ENCODE assay signal across 8 cellular contexts in genomic region chr4:48127231-48127881, GRCh38. TPM values are rescaled to one million over a fixed set of nuclear protein-coding genes. Genes with fewer than 3 reads are reported as not detected.
A peak's percentile ranks its signal among the peaks of the same experiment; 100 is the strongest.
DNase-seq lines count a peak whose midpoint lies in the region; ATAC-seq, FAIRE-seq and TF ChIP-seq lines count a peak whose summit lies in the region.

No MANE protein-coding gene starts in this region.

- no peaks in the 10 kb centered on the region for H3K27me3 ChIP-seq in HepG2 (ENCODE audit: control insufficient read depth in 1 of 2, insufficient read depth in 2 of 2, low read length in 2 of 2)
- no peaks in the 10 kb centered on the region for H3K27me3 ChIP-seq in right lobe of liver
- no peaks in the 10 kb centered on the region for H3K27me3 ChIP-seq in uterus

- TF ChIP-seq POLR2A in HepG2 (IDR thresholded peaks at IDR 0.05; ENCODE audit: insufficient read depth in 1 of 2, low read depth in 2 of 2, low read length in 2 of 2) (no peak), right lobe of liver (IDR thresholded peaks at IDR 0.05) (no peak), uterus (IDR thresholded peaks at IDR 0.05) (no peak)

- H3K4me1 ChIP-seq in HepG2 (ENCODE audit: insufficient read depth, low read length) (no peaks in the 10 kb centered on the region), right lobe of liver (no peaks in the 10 kb centered on the region), uterus (no peaks in the 10 kb centered on the region)

- no peak for TF ChIP-seq RAD21 in HepG2 (CRISPR knock-in tag; IDR thresholded peaks at IDR 0.05)

- H3K9ac ChIP-seq in HepG2 (ENCODE audit: insufficient read depth, low read depth, low read length): no peak overlapping the region

- in situ Hi-C loops in HepG2 (cut with HindIII; ENCODE audit: extremely low pct_ligation_motif_present, low pct_unique_long_range_greater_than_20kb): no loop called here

- H3K4me3 Mint-ChIP-seq in activated CD4-positive, alpha-beta memory T cell treated with anti-CD3 and anti-CD28 coated beads, Interleukin-2, amount 10 ng/mL, durations not matched to agents 7 days and 5 days: peak overlapping the region; percentile 50

- POLR2A ChIA-PET in HepG2 (lab: Yijun Ruan, JAX): no interaction called here
- POLR2A ChIA-PET in activated CD4-positive, alpha-beta memory T cell treated with anti-CD3 and anti-CD28 coated beads, Interleukin-2, amount 10 ng/mL, durations not matched to agents 7 days and 5 days (lab: Charles Lee): interaction anchor here (1.3 to 4.7 kb wide), 3 partner anchors 11 to 23 kb away, joined by 3 to 77 read pairs (median 3); no protein-coding TSS in a partner anchor

- H3K4me1 Mint-ChIP-seq in activated CD4-positive, alpha-beta memory T cell treated with anti-CD3 and anti-CD28 coated beads, Interleukin-2, amount 10 ng/mL, durations not matched to agents 7 days and 5 days: peaks cover 74% of the 10 kb centered on the region

- TF ChIP-seq EP300 in HepG2 (IDR thresholded peaks at IDR 0.05; ENCODE audit: low read depth in 2 of 2, low read length in 2 of 2) (no peak), HepG2 (CRISPR knock-in tag; IDR thresholded peaks at IDR 0.05; ENCODE audit: borderline replicate concordance) (no peak)

- peaks cover 32% of the 10 kb centered on the region for H3K36me3 Mint-ChIP-seq in activated CD4-positive, alpha-beta memory T cell treated with anti-CD3 and anti-CD28 coated beads, Interleukin-2, amount 10 ng/mL, durations not matched to agents 7 days and 5 days (ENCODE audit: low read depth)

- no TSS peak for BruUV-seq in HepG2 (replicated peaks; lab: Mats Ljungman, UMichigan)

- H3K27ac ChIP-seq in HepG2 (ENCODE audit: extremely low read length, insufficient read depth, low read length) (no peak overlapping the region), right lobe of liver (no peak overlapping the region), uterus (peak overlapping the region; percentile 14 to 55)

- ATAC-seq in HepG2: no peak
- ATAC-seq in right lobe of liver: no peak
- no peak for ATAC-seq in GM18873 (IDR thresholded peaks at IDR 0.05; ENCODE audit: low FRiP score, unreplicated experiment)

- no peaks in the 10 kb centered on the region for H3K9me3 ChIP-seq in HepG2 (ENCODE audit: low read length)
- no peaks in the 10 kb centered on the region for H3K9me3 ChIP-seq in right lobe of liver
- H3K9me3 ChIP-seq in uterus: no peaks in the 10 kb centered on the region

- no peak for FAIRE-seq in HepG2 (lab: Jason Lieb, UNC)

- 24% methylated on average over 7 of the region's 7 CpGs for WGBS in HepG2 (ENCODE audit: low lambda C conversion rate)
- WGBS in right lobe of liver (ENCODE audit: insufficient coverage, low coverage, low lambda C conversion rate, missing lambda C conversion rate): 23% methylated on average over 6 of the region's 7 CpGs

- H4K20me1 ChIP-seq in HepG2 (ENCODE audit: insufficient read depth, low read length): no peaks in the 10 kb centered on the region

- no peaks in the 10 kb centered on the region for H3K36me3 ChIP-seq in HepG2 (replicated peaks in 1 of 2; ENCODE audit: control insufficient read depth in 1 of 2, insufficient read depth in 2 of 2, low read length in 2 of 2)
- no peaks in the 10 kb centered on the region for H3K36me3 ChIP-seq in right lobe of liver
- H3K36me3 ChIP-seq in uterus: no peaks in the 10 kb centered on the region

- no peaks in the 10 kb centered on the region for H3K79me2 ChIP-seq in HepG2 (ENCODE audit: insufficient read depth, low read length)

- H3K4me2 ChIP-seq in HepG2 (ENCODE audit: low read depth, low read length): peak overlapping the region; percentile 52; the same call in 1 of the 2 replicates

- no peak for DNase-seq in HepG2 (ENCODE audit: low spot score)
- DNase-seq in right lobe of liver: no peak
- no peak for DNase-seq in activated CD4-positive, alpha-beta memory T cell treated with anti-CD3 and anti-CD28 coated beads, Interleukin-2, amount 10 ng/mL, durations not matched to agents 7 days and 5 days
- peak; percentile 52 for DNase-seq in kidney tubule cell (ENCODE audit: low spot score)
- DNase-seq in uterus: no peak
- no peak for DNase-seq in hepatic stellate cell (ENCODE audit: low spot score)
- no peak for DNase-seq in effector CD8-positive, alpha-beta T cell (lab: John Stamatoyannopoulos, UW)

- intact Hi-C loops in HepG2 (cut with micrococcal nuclease; ENCODE audit: unreplicated experiment): loop anchor here (1.0 to 2.0 kb wide), 4 partner anchors 13 to 423 kb away; no protein-coding TSS in a partner anchor
- intact Hi-C loops in right lobe of liver (cut with DNase I): loop anchor here in 1 of 2 donors (10.0 kb wide), 1 partner anchor 147 kb away; no protein-coding TSS in a partner anchor
- intact Hi-C loops in uterus (cut with DNase I; ENCODE audit: low total_unique reads): no loop called here

- H3K4me3 ChIP-seq in HepG2 (replicated peaks in 1 of 3; ENCODE audit: insufficient read depth in 1 of 3, low read depth in 2 of 3, low read length in 3 of 3) (no peak overlapping the region), right lobe of liver (no peak overlapping the region), uterus (no peak overlapping the region)

- TF ChIP-seq CTCF in HepG2 (CRISPR knock-in tag; IDR thresholded peaks at IDR 0.05): no peak
- TF ChIP-seq CTCF in right lobe of liver (IDR thresholded peaks at IDR 0.05): no peak
- no peak for TF ChIP-seq CTCF in uterus (IDR thresholded peaks at IDR 0.05)

- no peak overlapping the region for H2AFZ ChIP-seq in HepG2 (ENCODE audit: low read length)

- no peaks in the 10 kb centered on the region for H3K27me3 Mint-ChIP-seq in activated CD4-positive, alpha-beta memory T cell treated with anti-CD3 and anti-CD28 coated beads, Interleukin-2, amount 10 ng/mL, durations not matched to agents 7 days and 5 days

- peak overlapping the region; percentile 78 for H3K27ac Mint-ChIP-seq in activated CD4-positive, alpha-beta memory T cell treated with anti-CD3 and anti-CD28 coated beads, Interleukin-2, amount 10 ng/mL, durations not matched to agents 7 days and 5 days

- no peaks in the 10 kb centered on the region for H3K9me3 Mint-ChIP-seq in activated CD4-positive, alpha-beta memory T cell treated with anti-CD3 and anti-CD28 coated beads, Interleukin-2, amount 10 ng/mL, durations not matched to agents 7 days and 5 days

- CTCF ChIA-PET in HepG2 (lab: Yijun Ruan, JAX; ENCODE audit: low intra/inter-chr PET ratio, low total read pairs): interaction anchor here (0.6 to 2.7 kb wide), 4 partner anchors 13 to 835 kb away, joined by 3 to 10 read pairs (median 7); no protein-coding TSS in a partner anchor
- CTCF ChIA-PET in activated CD4-positive, alpha-beta memory T cell treated with anti-CD3 and anti-CD28 coated beads, Interleukin-2, amount 10 ng/mL, durations not matched to agents 7 days and 5 days (lab: Charles Lee): interaction anchor here (0.7 to 8.7 kb wide), 7 partner anchors 9 to 86 kb away, joined by 4 to 114 read pairs (median 5); no protein-coding TSS in a partner anchor

TF ChIP-seq in HepG2, 621 proteins besides CTCF, POLR2A, EP300 and RAD21 (continues in another document):
- TF ChIP-seq ZKSCAN5 (CRISPR knock-in tag; IDR thresholded peaks at IDR 0.05): no peak
- TF ChIP-seq AGO1 (IDR thresholded peaks at IDR 0.05; ENCODE audit: low read depth, low read length, poor library complexity, severe bottlenecking): no peak

RNA-seq across cellular contexts. Expression of gene TXK, which starts 6.7 kb away (rescaled TPM):
- total RNA-seq in HepG2 (2016; rRNA removed; fragmentation: Illumina TruSeq; extraction: Trizol) (not detected in 2 replicates), right lobe of liver (1 to 10 TPM in 5 of 6 experiments, under 1 TPM in 1; 0.62 to 2.5 (median 1.5) TPM), uterus (1 to 10 TPM in 3 of 4 donors, not detected in 1; 1.3 to 6.4 (median 3.1) TPM)
- not detected in 2 replicates for total RNA-seq in HepG2 (2016; cell fraction: cytosol; rRNA removed; fragmentation: Illumina TruSeq; extraction: Trizol; ENCODE audit: low read depth)
- not detected in 2 replicates for total RNA-seq in HepG2 (2016; cell fraction: insoluble cytoplasmic fraction; rRNA removed; fragmentation: Illumina TruSeq; extraction: Trizol)
- not detected in 2 replicates for total RNA-seq in HepG2 (2016; cell fraction: membrane; rRNA removed; fragmentation: Illumina TruSeq; extraction: Trizol)
- total RNA-seq in HepG2 (2016; cell fraction: nucleus; rRNA removed; fragmentation: Illumina TruSeq; extraction: Trizol): not detected in 2 replicates
- polyA plus RNA-seq in HepG2 (2011; rRNA removed): not detected in 2 replicates
- not detected in 2 replicates for polyA plus RNA-seq in HepG2 (2011; cell fraction: cytosol; rRNA removed)
- not detected in 2 replicates for polyA plus RNA-seq in HepG2 (2011; cell fraction: nucleus; rRNA removed)
- polyA plus RNA-seq in HepG2 (2012): not detected in 2 replicates
- not detected in 2 replicates for polyA plus RNA-seq in HepG2 (2016; cell fraction: cytosol; fragmentation: Illumina TruSeq; extraction: Trizol; ENCODE audit: low read depth)
- not detected in 2 replicates for polyA plus RNA-seq in HepG2 (2016; cell fraction: insoluble cytoplasmic fraction; fragmentation: Illumina TruSeq; extraction: Trizol; ENCODE audit: low read depth)
- not detected in 2 replicates for polyA plus RNA-seq in HepG2 (2016; cell fraction: membrane; fragmentation: Illumina TruSeq; extraction: Trizol; ENCODE audit: low read depth)
- polyA plus RNA-seq in HepG2 (2016; cell fraction: nucleus; fragmentation: Illumina TruSeq; extraction: Trizol; ENCODE audit: insufficient read depth, low read depth): not detected in 2 replicates
- polyA minus RNA-seq in HepG2 (2011; rRNA and poly(A)+ RNA removed; ENCODE audit: low replicate concordance): not detected in 2 replicates
- polyA minus RNA-seq in HepG2 (2011; cell fraction: cytosol; rRNA and poly(A)+ RNA removed): not detected in 2 replicates
- polyA minus RNA-seq in HepG2 (2011; cell fraction: nucleus; rRNA and poly(A)+ RNA removed): not detected in 2 replicates
- 10 to 100 TPM; 15.2 to 18.5 TPM for total RNA-seq in activated CD4-positive, alpha-beta memory T cell treated with anti-CD3 and anti-CD28 coated beads, Interleukin-2, amount 10 ng/mL, durations not matched to agents 7 days and 5 days

Comparison
In these comparisons a context has a peak if more than half of its experiments do, and no peak if none do; other contexts are left out.
1. H3K27ac ChIP-seq: peak in uterus (2 of 2); none in HepG2 (single experiment) and right lobe of liver (0 of 3).